Comparison of ENCODE assay signal across 8 cellular contexts in genomic region chr12:56079729-56080555, GRCh38. TPM values are rescaled to one million over a fixed set of nuclear protein-coding genes. Genes with fewer than 3 reads are reported as not detected.
DNase-seq lines count a peak whose midpoint lies in the region; ATAC-seq and TF ChIP-seq lines count a peak whose summit lies in the region.

TSS of gene ERBB3 (plus strand) at chr12:56080165. CDS start at chr12:56080301, 136 bp downstream.

- H3K9ac ChIP-seq in liver (ENCODE audit: low read depth in 1 of 2, low read length in 2 of 2): peak within 1 kb of the TSS; percentile 92

- H3K4me3 ChIP-seq in liver (ENCODE audit: low read depth in 1 of 3, low read length in 3 of 3): peak within 1 kb of the TSS; percentile 59 to 88 (median 84)

- ATAC-seq in GM21825 (IDR thresholded peaks at IDR 0.05; ENCODE audit: unreplicated experiment) (peak; percentile 26), HG03196 (IDR thresholded peaks at IDR 0.05; ENCODE audit: unreplicated experiment) (no peak)

- H3K27ac ChIP-seq in liver (ENCODE audit: low read depth in 1 of 2, low read length in 2 of 2): peak within 1 kb of the TSS; percentile 93 to 99

- peaks cover 19% of the 10 kb centered on the region for H3K4me1 Mint-ChIP-seq in CD14-positive monocyte
- H3K4me1 Mint-ChIP-seq in dendritic cell treated with granulocyte-macrophage colony-stimulating factor and Interleukin-4, amounts not matched to agents 40 ng/mL and 50 ng/mL, for 4 days (ENCODE audit: low read depth): peaks cover 34% of the 10 kb centered on the region

- WGBS in liver: under 1% methylated on average over 59 of the region's 59 CpGs

- no peak for TF ChIP-seq RAD21 in liver (IDR thresholded peaks at IDR 0.05)

- H3K27ac Mint-ChIP-seq in CD14-positive monocyte: peak within 1 kb of the TSS in 3 of 7 donors; percentile 13 to 63 (median 37)
- peak within 1 kb of the TSS; percentile 66 for H3K27ac Mint-ChIP-seq in dendritic cell treated with granulocyte-macrophage colony-stimulating factor and Interleukin-4, amounts not matched to agents 40 ng/mL and 50 ng/mL, for 4 days

- H3K9me3 Mint-ChIP-seq in CD14-positive monocyte: peaks cover 0 to 5% (median 0%) of the 10 kb centered on the region in 7 donors
- H3K9me3 Mint-ChIP-seq in dendritic cell treated with granulocyte-macrophage colony-stimulating factor and Interleukin-4, amounts not matched to agents 40 ng/mL and 50 ng/mL, for 4 days: no peaks in the 10 kb centered on the region

- TF ChIP-seq CTCF in CD14-positive monocyte (IDR thresholded peaks at IDR 0.05) (no peak), liver (IDR thresholded peaks at IDR 0.05; ENCODE audit: low read depth, low read length, missing input control) (peak; percentile 35)

- H3K4me1 ChIP-seq in liver (ENCODE audit: control insufficient read depth in 4 of 4, insufficient read depth in 4 of 4, low read length in 3 of 4): peaks cover 7 to 31% (median 25%) of the 10 kb centered on the region in 4 donors

- H3K9me3 ChIP-seq in liver (ENCODE audit: control insufficient read depth in 4 of 4, low read length in 3 of 4): no peaks in the 10 kb centered on the region

- H3K36me3 ChIP-seq in liver (ENCODE audit: control insufficient read depth in 4 of 4, insufficient read depth in 3 of 4, low read depth in 1 of 4, low read length in 3 of 4): peaks cover under 1 to 6% (median 3%) of the 10 kb centered on the region in 4 donors

- H3K27me3 Mint-ChIP-seq in CD14-positive monocyte (ENCODE audit: low read depth in 3 of 3): peaks cover 29 to 57% (median 44%) of the 10 kb centered on the region in 3 donors
- H3K27me3 Mint-ChIP-seq in dendritic cell treated with granulocyte-macrophage colony-stimulating factor and Interleukin-4, amounts not matched to agents 40 ng/mL and 50 ng/mL, for 4 days: peaks cover 59% of the 10 kb centered on the region

- peaks cover 3 to 5% of the 10 kb centered on the region in 2 donors for H3K36me3 Mint-ChIP-seq in CD14-positive monocyte
- H3K36me3 Mint-ChIP-seq in dendritic cell treated with granulocyte-macrophage colony-stimulating factor and Interleukin-4, amounts not matched to agents 40 ng/mL and 50 ng/mL, for 4 days (ENCODE audit: low read depth): no peaks in the 10 kb centered on the region

- no peaks in the 10 kb centered on the region for H3K27me3 ChIP-seq in liver (ENCODE audit: control insufficient read depth in 4 of 4, insufficient read depth in 4 of 4, low read length in 3 of 4)

- intact Hi-C loops in CD14-positive monocyte (cut with micrococcal nuclease): no loop called here
- intact Hi-C loops in dendritic cell treated with granulocyte-macrophage colony-stimulating factor and Interleukin-4, amounts not matched to agents 40 ng/mL and 50 ng/mL, for 4 days (cut with micrococcal nuclease): loop anchor here (1.0 kb wide), 1 partner anchor 24 kb away; the partner anchor contains the start of gene PA2G4

- DNase-seq in CD14-positive monocyte (ENCODE audit: low spot score) (peak; percentile 79), NCI-H2196 treated with DMSO at 0.1 percent for 48 hours (lab: John Stamatoyannopoulos, UW; ENCODE audit: unreplicated experiment) (peak; percentile 57)
- DNase-seq in activated CD4-positive, alpha-beta T cell treated with anti-CD3 and anti-CD28 coated beads, Interleukin-2, amount 50 U/mL, for 24 hours (ENCODE audit: low read depth in 1 of 2, low spot score in 1 of 2): peak; percentile 26 to 58
- peak; percentile 55 to 62 for DNase-seq in stimulated activated CD4-positive, alpha-beta T cell treated with anti-CD3 and anti-CD28 coated beads, Interleukin-2, amount 100 ng/mL, for 48 hours

- H3K4me3 Mint-ChIP-seq in CD14-positive monocyte: peak within 1 kb of the TSS; percentile 84 to 93
- peak within 1 kb of the TSS; percentile 74 for H3K4me3 Mint-ChIP-seq in dendritic cell treated with granulocyte-macrophage colony-stimulating factor and Interleukin-4, amounts not matched to agents 40 ng/mL and 50 ng/mL, for 4 days

TF ChIP-seq in liver, 16 proteins besides CTCF, POLR2A, EP300 and RAD21:
- TF ChIP-seq YY1 (IDR thresholded peaks at IDR 0.05) (peak; percentile 33), SP1 (IDR thresholded peaks at IDR 0.05) (peak; percentile 41), JUND (IDR thresholded peaks at IDR 0.05) (peak; percentile 91 to 92), HNF4G (IDR thresholded peaks at IDR 0.05) (no peak), EGR1 (IDR thresholded peaks at IDR 0.05; ENCODE audit: low read depth in 2 of 2) (no peak), HNF4A (conservative IDR thresholded peaks at IDR 0.05) (peak; percentile 34 to 54), TAF1 (conservative IDR thresholded peaks at IDR 0.05) (peak; percentile 60), NR2F2 (IDR thresholded peaks at IDR 0.05) (no peak), FOXA1 (IDR thresholded peaks at IDR 0.05) (no peak), GABPA (IDR thresholded peaks at IDR 0.05 in 1 of 2, conservative IDR thresholded peaks at IDR 0.05 in 1 of 2) (no peak), FOXA2 (IDR thresholded peaks at IDR 0.05) (no peak), RXRA (IDR thresholded peaks at IDR 0.05) (peak in 1 of 2 donors; percentile 32)
- TF ChIP-seq, protein P1, sequence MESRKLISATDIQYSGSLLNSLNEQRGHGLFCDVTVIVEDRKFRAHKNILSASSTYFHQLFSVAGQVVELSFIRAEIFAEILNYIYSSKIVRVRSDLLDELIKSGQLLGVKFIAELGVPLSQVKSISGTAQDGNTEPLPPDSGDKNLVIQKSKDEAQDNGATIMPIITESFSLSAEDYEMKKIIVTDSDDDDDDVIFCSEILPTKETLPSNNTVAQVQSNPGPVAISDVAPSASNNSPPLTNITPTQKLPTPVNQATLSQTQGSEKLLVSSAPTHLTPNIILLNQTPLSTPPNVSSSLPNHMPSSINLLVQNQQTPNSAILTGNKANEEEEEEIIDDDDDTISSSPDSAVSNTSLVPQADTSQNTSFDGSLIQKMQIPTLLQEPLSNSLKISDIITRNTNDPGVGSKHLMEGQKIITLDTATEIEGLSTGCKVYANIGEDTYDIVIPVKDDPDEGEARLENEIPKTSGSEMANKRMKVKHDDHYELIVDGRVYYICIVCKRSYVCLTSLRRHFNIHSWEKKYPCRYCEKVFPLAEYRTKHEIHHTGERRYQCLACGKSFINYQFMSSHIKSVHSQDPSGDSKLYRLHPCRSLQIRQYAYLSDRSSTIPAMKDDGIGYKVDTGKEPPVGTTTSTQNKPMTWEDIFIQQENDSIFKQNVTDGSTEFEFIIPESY (IDR thresholded peaks at IDR 0.05): no peak
- TF ChIP-seq, protein P2, sequence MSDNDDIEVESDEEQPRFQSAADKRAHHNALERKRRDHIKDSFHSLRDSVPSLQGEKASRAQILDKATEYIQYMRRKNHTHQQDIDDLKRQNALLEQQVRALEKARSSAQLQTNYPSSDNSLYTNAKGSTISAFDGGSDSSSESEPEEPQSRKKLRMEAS (IDR thresholded peaks at IDR 0.05): no peak
- TF ChIP-seq, protein P3, sequence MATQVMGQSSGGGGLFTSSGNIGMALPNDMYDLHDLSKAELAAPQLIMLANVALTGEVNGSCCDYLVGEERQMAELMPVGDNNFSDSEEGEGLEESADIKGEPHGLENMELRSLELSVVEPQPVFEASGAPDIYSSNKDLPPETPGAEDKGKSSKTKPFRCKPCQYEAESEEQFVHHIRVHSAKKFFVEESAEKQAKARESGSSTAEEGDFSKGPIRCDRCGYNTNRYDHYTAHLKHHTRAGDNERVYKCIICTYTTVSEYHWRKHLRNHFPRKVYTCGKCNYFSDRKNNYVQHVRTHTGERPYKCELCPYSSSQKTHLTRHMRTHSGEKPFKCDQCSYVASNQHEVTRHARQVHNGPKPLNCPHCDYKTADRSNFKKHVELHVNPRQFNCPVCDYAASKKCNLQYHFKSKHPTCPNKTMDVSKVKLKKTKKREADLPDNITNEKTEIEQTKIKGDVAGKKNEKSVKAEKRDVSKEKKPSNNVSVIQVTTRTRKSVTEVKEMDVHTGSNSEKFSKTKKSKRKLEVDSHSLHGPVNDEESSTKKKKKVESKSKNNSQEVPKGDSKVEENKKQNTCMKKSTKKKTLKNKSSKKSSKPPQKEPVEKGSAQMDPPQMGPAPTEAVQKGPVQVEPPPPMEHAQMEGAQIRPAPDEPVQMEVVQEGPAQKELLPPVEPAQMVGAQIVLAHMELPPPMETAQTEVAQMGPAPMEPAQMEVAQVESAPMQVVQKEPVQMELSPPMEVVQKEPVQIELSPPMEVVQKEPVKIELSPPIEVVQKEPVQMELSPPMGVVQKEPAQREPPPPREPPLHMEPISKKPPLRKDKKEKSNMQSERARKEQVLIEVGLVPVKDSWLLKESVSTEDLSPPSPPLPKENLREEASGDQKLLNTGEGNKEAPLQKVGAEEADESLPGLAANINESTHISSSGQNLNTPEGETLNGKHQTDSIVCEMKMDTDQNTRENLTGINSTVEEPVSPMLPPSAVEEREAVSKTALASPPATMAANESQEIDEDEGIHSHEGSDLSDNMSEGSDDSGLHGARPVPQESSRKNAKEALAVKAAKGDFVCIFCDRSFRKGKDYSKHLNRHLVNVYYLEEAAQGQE (IDR thresholded peaks at IDR 0.05): no peak
- TF ChIP-seq, protein P4, sequence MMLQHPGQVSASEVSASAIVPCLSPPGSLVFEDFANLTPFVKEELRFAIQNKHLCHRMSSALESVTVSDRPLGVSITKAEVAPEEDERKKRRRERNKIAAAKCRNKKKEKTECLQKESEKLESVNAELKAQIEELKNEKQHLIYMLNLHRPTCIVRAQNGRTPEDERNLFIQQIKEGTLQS (IDR thresholded peaks at IDR 0.05): peak; percentile 53

RNA-seq across cellular contexts. Expression of gene ERBB3, which starts in this region (rescaled TPM):
- polyA plus RNA-seq in CD14-positive monocyte: not detected
- total RNA-seq in liver: 100 to 1,000 TPM in 1 of 2 donors, 10 to 100 TPM in 1; 69.0 to 141 TPM
- 10 to 100 TPM; 32.4 to 34.2 TPM for polyA plus RNA-seq in liver

Comparison
In these comparisons a context has a peak if more than half of its experiments do, and no peak if none do; other contexts are left out.
1. RNA of gene ERBB3 (polyA plus RNA-seq): 32.4 to 34.2 TPM in liver; not detected in CD14-positive monocyte; every median in the first group is over 10 times any median in the second.
2. Peak in DNase-seq in CD14-positive monocyte; RNA of the gene not detected or under 1 TPM.
3. Peak in every context shown above with its lines, with median percentiles within 50 percentile points of each other: DNase-seq.